In genomic region chr3:353191-353739, GRCh38 we compare ENCODE assay signal across 26 cellular contexts.
DNase-seq lines count a peak whose midpoint lies in the region; ATAC-seq, FAIRE-seq and TF ChIP-seq lines count a peak whose summit lies in the region.
"Had no signal": no experiment of that assay in that cellular context is flagged by ENCODE, and none has a peak within 500 bp of the region (broad histone marks: within the 10 kb centered on the region; RNA-seq: fewer than 3 reads in every experiment).

No MANE protein-coding gene starts in this region.

- H4K20me1 ChIP-seq in HepG2 (ENCODE audit: insufficient read depth, low read length) (no peaks in the 10 kb centered on the region), SU-DHL-6 (ENCODE audit: low read depth, low read length) (no peaks in the 10 kb centered on the region)

- H3K27ac ChIP-seq in HepG2 (ENCODE audit: extremely low read length, insufficient read depth, low read length) = no peak overlapping the region
- H3K27ac ChIP-seq in right lobe of liver = no peak overlapping the region
- H3K27ac ChIP-seq in SU-DHL-6 (ENCODE audit: low read depth, low read length) = no peak overlapping the region
- no peak overlapping the region for H3K27ac ChIP-seq in small intestine (ENCODE audit: low read depth in 1 of 2, low read length in 1 of 2)
- H3K27ac ChIP-seq: SJSA1 had no signal

- no peaks in the 10 kb centered on the region for H3K9me2 ChIP-seq in SU-DHL-6 (replicated peaks; ENCODE audit: insufficient read depth, low read length)

- TF ChIP-seq CTCF in HepG2 (CRISPR knock-in tag; IDR thresholded peaks at IDR 0.05) (no peak), right lobe of liver (IDR thresholded peaks at IDR 0.05) (no peak), SU-DHL-6 (IDR thresholded peaks at IDR 0.05; ENCODE audit: insufficient read depth, low read length, poor library complexity, severe bottlenecking) (no peak), type B pancreatic cell (conservative IDR thresholded peaks at IDR 0.05) (no peak)

- WGBS in HepG2 (ENCODE audit: low lambda C conversion rate) = 34% methylated on average over 3 of the region's 3 CpGs
- WGBS in right lobe of liver (ENCODE audit: insufficient coverage, low coverage, low lambda C conversion rate, missing lambda C conversion rate) = 56% methylated on average over 3 of the region's 3 CpGs
- 29 to 64% (median 45%) methylated on average over 3 of the region's 3 CpGs for WGBS in small intestine, 3 donors

- FAIRE-seq in HepG2 (lab: Jason Lieb, UNC) (no peak), small intestine (lab: Jason Lieb, UNC) (no peak)
- FAIRE-seq: H1 had no signal

- H3K4me1 Mint-ChIP-seq in type B pancreatic cell (ENCODE audit: unreplicated experiment) = no peaks in the 10 kb centered on the region
- H3K4me1 Mint-ChIP-seq: CD4-positive, alpha-beta memory T cell; T-cell had no signal

- TF ChIP-seq POLR2A in HepG2 (IDR thresholded peaks at IDR 0.05; ENCODE audit: insufficient read depth in 1 of 2, low read depth in 2 of 2, low read length in 2 of 2) = no peak
- no peak for TF ChIP-seq POLR2A in right lobe of liver (IDR thresholded peaks at IDR 0.05)

- no peak overlapping the region for H3K27ac Mint-ChIP-seq in type B pancreatic cell
- H3K27ac Mint-ChIP-seq: CD4-positive, alpha-beta memory T cell; T-cell had no signal

- TF ChIP-seq RAD21 in HepG2 (CRISPR knock-in tag; IDR thresholded peaks at IDR 0.05) = no peak

- peaks cover 2% of the 10 kb centered on the region; the same call in 1 of the 2 replicates for H3K9me3 ChIP-seq in HepG2 (ENCODE audit: low read length)
- no peaks in the 10 kb centered on the region for H3K9me3 ChIP-seq in right lobe of liver
- H3K9me3 ChIP-seq in SU-DHL-6 (ENCODE audit: insufficient read depth, low read length) = no peaks in the 10 kb centered on the region
- H3K9me3 ChIP-seq in small intestine (ENCODE audit: control insufficient read depth, low read depth) = no peaks in the 10 kb centered on the region
- H3K9me3 ChIP-seq: SJSA1 had no signal

- H2AFZ ChIP-seq in HepG2 (ENCODE audit: low read length) = no peak overlapping the region
- H2AFZ ChIP-seq in SU-DHL-6 (ENCODE audit: low read depth, low read length, severe bottlenecking) = no peak overlapping the region

- no peaks in the 10 kb centered on the region for H3K36me3 Mint-ChIP-seq in type B pancreatic cell
- H3K36me3 Mint-ChIP-seq: CD4-positive, alpha-beta memory T cell; T-cell had no signal

- POLR2A ChIA-PET in HepG2 (lab: Yijun Ruan, JAX) = no interaction called here

- CTCF ChIA-PET in HepG2 (lab: Yijun Ruan, JAX; ENCODE audit: low intra/inter-chr PET ratio, low total read pairs) = interaction anchor here (2.6 kb wide), 1 partner anchor 310 kb away, joined by 33 read pairs; no protein-coding TSS in a partner anchor

- BruUV-seq in HepG2 (replicated peaks; lab: Mats Ljungman, UMichigan) = no TSS peak

- no peaks in the 10 kb centered on the region for H3K79me2 ChIP-seq in HepG2 (ENCODE audit: insufficient read depth, low read length)
- no peaks in the 10 kb centered on the region for H3K79me2 ChIP-seq in SU-DHL-6 (ENCODE audit: insufficient read depth, low read length)

- in situ Hi-C loops in HepG2 (cut with HindIII; ENCODE audit: extremely low pct_ligation_motif_present, low pct_unique_long_range_greater_than_20kb) = no loop called here

- H3K9ac ChIP-seq in HepG2 (ENCODE audit: insufficient read depth, low read depth, low read length) (no peak overlapping the region), SU-DHL-6 (ENCODE audit: low read length) (0 out of 2 replicates have a peak overlapping the region, but pooled peaks have one; percentile 10)

- H3F3A ChIP-seq in SU-DHL-6 (ENCODE audit: insufficient read depth) = no peaks in the 10 kb centered on the region; the same call in 1 of the 2 replicates

- ATAC-seq in HepG2 = no peak
- no peak for ATAC-seq in right lobe of liver
- peak; percentile 73 for ATAC-seq in esophagus mucosa
- ATAC-seq in HG02938 (IDR thresholded peaks at IDR 0.05; ENCODE audit: unreplicated experiment) = no peak
- ATAC-seq in HG02588 (IDR thresholded peaks at IDR 0.05; ENCODE audit: unreplicated experiment) = no peak
- ATAC-seq: T-cell had no signal

- H3K4me2 ChIP-seq in HepG2 (ENCODE audit: low read depth, low read length) (no peak overlapping the region), SU-DHL-6 (ENCODE audit: low read depth, low read length, poor library complexity, severe bottlenecking) (peak overlapping the region; percentile 25)

- TF ChIP-seq EP300 in HepG2 (IDR thresholded peaks at IDR 0.05; ENCODE audit: low read depth in 2 of 2, low read length in 2 of 2) (no peak), HepG2 (CRISPR knock-in tag; IDR thresholded peaks at IDR 0.05; ENCODE audit: borderline replicate concordance) (no peak)

- no peak for DNase-seq in HepG2 (ENCODE audit: low spot score)
- DNase-seq in right lobe of liver = no peak
- peak; percentile 68 for DNase-seq in small intestine
- DNase-seq in type B pancreatic cell (ENCODE audit: extremely low spot score, unreplicated experiment) = no peak
- DNase-seq: C1 segment of cervical spinal cord; CD4-positive, alpha-beta memory T cell; COR-L47; DMS53; HCEC 1CT; KG1; MM.1S; NCI-H1694 treated with DMSO at 0.1 percent for 48 hours; NCI-H2081; NCI-H2171 treated with DMSO at 0.1 percent for 48 hours; NCI-H345; NCI-H510A treated with DMSO at 0.1 percent for 48 hours; NCI-H774; Right ventricle myocardium superior; RPMI8226; T-cell had no signal

- H3K4me1 ChIP-seq in HepG2 (ENCODE audit: insufficient read depth, low read length) (no peaks in the 10 kb centered on the region), right lobe of liver (no peaks in the 10 kb centered on the region), small intestine (ENCODE audit: control insufficient read depth in 2 of 2, insufficient read depth in 1 of 2, low read depth in 1 of 2, low read length in 1 of 2) (no peaks in the 10 kb centered on the region)
- H3K4me1 ChIP-seq: SJSA1 had no signal

- H3K36me3 ChIP-seq in HepG2 (replicated peaks in 1 of 2; ENCODE audit: control insufficient read depth in 1 of 2, insufficient read depth in 2 of 2, low read length in 2 of 2) = no peaks in the 10 kb centered on the region
- H3K36me3 ChIP-seq in right lobe of liver = no peaks in the 10 kb centered on the region
- no peaks in the 10 kb centered on the region for H3K36me3 ChIP-seq in SU-DHL-6 (ENCODE audit: low read length)
- no peaks in the 10 kb centered on the region for H3K36me3 ChIP-seq in small intestine (ENCODE audit: control insufficient read depth in 2 of 2, insufficient read depth in 2 of 2, low read length in 2 of 2)
- H3K36me3 ChIP-seq: SJSA1 had no signal

- H3K27me3 ChIP-seq in HepG2 (ENCODE audit: control insufficient read depth in 1 of 2, insufficient read depth in 2 of 2, low read length in 2 of 2) (no peaks in the 10 kb centered on the region), right lobe of liver (no peaks in the 10 kb centered on the region), SU-DHL-6 (ENCODE audit: low read length) (no peaks in the 10 kb centered on the region), small intestine (ENCODE audit: control insufficient read depth in 2 of 2, insufficient read depth in 2 of 2, low read length in 2 of 2) (no peaks in the 10 kb centered on the region)
- H3K27me3 ChIP-seq: SJSA1 had no signal

- H3K9me3 Mint-ChIP-seq in type B pancreatic cell = no peaks in the 10 kb centered on the region

- H3K4me3 Mint-ChIP-seq in type B pancreatic cell = no peak overlapping the region
- H3K4me3 Mint-ChIP-seq: CD4-positive, alpha-beta memory T cell; T-cell had no signal

- peaks cover 36% of the 10 kb centered on the region for H3K27me3 Mint-ChIP-seq in type B pancreatic cell
- H3K27me3 Mint-ChIP-seq: T-cell had no signal

- intact Hi-C loops in HepG2 (cut with micrococcal nuclease; ENCODE audit: unreplicated experiment) = no loop called here
- intact Hi-C loops in right lobe of liver (cut with DNase I) = no loop called here

- H3K4me3 ChIP-seq in HepG2 (replicated peaks in 1 of 3; ENCODE audit: insufficient read depth in 1 of 3, low read depth in 2 of 3, low read length in 3 of 3) (no peak overlapping the region), right lobe of liver (no peak overlapping the region), SU-DHL-6 (ENCODE audit: insufficient read depth, low read length, poor library complexity, severe bottlenecking) (no peak overlapping the region), small intestine (ENCODE audit: low read depth in 1 of 2, low read length in 2 of 2) (no peak overlapping the region)
- H3K4me3 ChIP-seq: SJSA1 had no signal

TF ChIP-seq in HepG2, 621 proteins besides CTCF, POLR2A, EP300 and RAD21:
- TF ChIP-seq MAFK (conservative IDR thresholded peaks at IDR 0.05 in 1 of 2, IDR thresholded peaks at IDR 0.05 in 1 of 2; ENCODE audit: low read length in 2 of 2) (peak; percentile 53 to 63), ZNF34 (CRISPR knock-in tag; IDR thresholded peaks at IDR 0.05; ENCODE audit: borderline replicate concordance) (no peak), MAFF (IDR thresholded peaks at IDR 0.05; ENCODE audit: low read depth, low read length) (peak; percentile 36; the same call in 1 of the 2 replicates), ADNP (CRISPR knock-in tag; IDR thresholded peaks at IDR 0.05) (no peak), MNT (IDR thresholded peaks at IDR 0.05) (no peak), ZNF468 (CRISPR knock-in tag; IDR thresholded peaks at IDR 0.05) (no peak), ZNF781 (CRISPR knock-in tag; IDR thresholded peaks at IDR 0.05; ENCODE audit: borderline replicate concordance, not compliant biosample characterization) (no peak)
